Comparison of ENCODE assay signal across 22 cellular contexts in genomic region chr11:112597290-112597689, GRCh38.
DNase-seq lines count a peak whose midpoint lies in the region; FAIRE-seq and TF ChIP-seq lines count a peak whose summit lies in the region.
"Had no signal": no experiment of that assay in that cellular context is flagged by ENCODE, and none has a peak within 500 bp of the region (broad histone marks: within the 10 kb centered on the region; RNA-seq: fewer than 3 reads in every experiment).

No MANE protein-coding gene starts in this region.

- H3K9ac ChIP-seq in mesenchymal stem cell (ENCODE audit: low read length), result no peak overlapping the region
- H3K9ac ChIP-seq: BLaER1, GM23248 had no signal

- H2BK15ac ChIP-seq in mesenchymal stem cell (ENCODE audit: low read depth, poor library complexity, severe bottlenecking), result no peak overlapping the region

- H3K9me3 ChIP-seq in mesenchymal stem cell (ENCODE audit: control insufficient read depth, low read length), result peaks cover 5% of the 10 kb centered on the region
- H3K9me3 ChIP-seq: BLaER1, Caco-2 had no signal

- no peak overlapping the region for H3K23ac ChIP-seq in mesenchymal stem cell (ENCODE audit: low read length in 2 of 2)

- 100% methylated on average over 1 of the region's 2 CpGs for WGBS in mesenchymal stem cell

- peaks cover 0 to 19% (median 4%) of the 10 kb centered on the region in 5 experiments for H3K9me3 Mint-ChIP-seq in brain
- H3K9me3 Mint-ChIP-seq: CD4-positive, CD25-positive, alpha-beta regulatory T cell; CD8-positive, alpha-beta T cell had no signal

- no peaks in the 10 kb centered on the region for H3K36me3 ChIP-seq in mesenchymal stem cell (ENCODE audit: control insufficient read depth in 1 of 2, insufficient read depth in 2 of 2, low read depth in 1 of 2, low read length in 2 of 2)
- H3K36me3 ChIP-seq: BLaER1 had no signal

- FAIRE-seq in GM12892 (lab: Jason Lieb, UNC), result peak; percentile 46
- FAIRE-seq: A204.1, G401.6, GM19239, H1 had no signal

- no peak overlapping the region for H2AK5ac ChIP-seq in mesenchymal stem cell (ENCODE audit: low read length, severe bottlenecking)

- no peak overlapping the region for H3K27ac ChIP-seq in mesenchymal stem cell (ENCODE audit: low read length, poor library complexity, severe bottlenecking)
- H3K27ac ChIP-seq: 22Rv1, BLaER1, C4-2B, GM23248 had no signal

- H3K4ac ChIP-seq in mesenchymal stem cell (ENCODE audit: low read depth in 1 of 2, low read length in 2 of 2), result no peak overlapping the region

- no peak overlapping the region for H2BK120ac ChIP-seq in mesenchymal stem cell (ENCODE audit: low read depth, low read length)

- no peaks in the 10 kb centered on the region for H3K4me1 ChIP-seq in mesenchymal stem cell (ENCODE audit: control insufficient read depth, insufficient read depth, low read depth, low read length)
- H3K4me1 ChIP-seq: BLaER1, Caco-2 had no signal

- no peak for TF ChIP-seq CTCF in brain (conservative IDR thresholded peaks at IDR 0.05)

- H4K91ac ChIP-seq in mesenchymal stem cell (ENCODE audit: low read length), result no peak overlapping the region

- no peak overlapping the region for H4K8ac ChIP-seq in mesenchymal stem cell (ENCODE audit: low read length)

- no peak overlapping the region for H3K4me3 Mint-ChIP-seq in brain
- H3K4me3 Mint-ChIP-seq: B cell; CD4-positive, CD25-positive, alpha-beta regulatory T cell; CD8-positive, alpha-beta T cell had no signal

- H3K36me3 Mint-ChIP-seq in brain, result no peaks in the 10 kb centered on the region
- H3K36me3 Mint-ChIP-seq: CD4-positive, CD25-positive, alpha-beta regulatory T cell; CD8-positive, alpha-beta T cell had no signal

- no peak overlapping the region for H2BK5ac ChIP-seq in mesenchymal stem cell (ENCODE audit: low read depth, low read length, poor library complexity, severe bottlenecking)

- H3K14ac ChIP-seq in mesenchymal stem cell (ENCODE audit: low read length in 2 of 2), result no peak overlapping the region

- no peak for TF ChIP-seq POLR2A in GM12892 (IDR thresholded peaks at IDR 0.05; ENCODE audit: low read depth, low read length)

- no peaks in the 10 kb centered on the region for H3K79me1 ChIP-seq in mesenchymal stem cell (replicated peaks; ENCODE audit: low read length, poor library complexity, severe bottlenecking)

- no peak overlapping the region for H3K4me3 ChIP-seq in mesenchymal stem cell (ENCODE audit: insufficient read depth in 1 of 2, low read depth in 1 of 2, low read length in 2 of 2)
- H3K4me3 ChIP-seq: BLaER1, GM23248 had no signal

- no peaks in the 10 kb centered on the region for H3K27me3 ChIP-seq in mesenchymal stem cell (ENCODE audit: control insufficient read depth in 1 of 2, insufficient read depth in 1 of 2, low read length in 2 of 2)
- H3K27me3 ChIP-seq: BLaER1 had no signal

- no peak overlapping the region for H2BK12ac ChIP-seq in mesenchymal stem cell (ENCODE audit: low read length in 2 of 2)

- DNase-seq in GM12892 (ENCODE audit: insufficient read length), result no peak
- peak; percentile 66 to 77 for DNase-seq in NCI-H526 (lab: John Stamatoyannopoulos, UW)
- no peak for DNase-seq in activated CD8-positive, alpha-beta memory T cell treated with anti-CD3 and anti-CD28 coated beads, Interleukin-2, amount 50 U/mL, for 48 hours
- no peak for DNase-seq in T1000 (lab: John Stamatoyannopoulos, UW)
- DNase-seq in mesenchymal stem cell, result no peak
- DNase-seq: Caco-2; CD4-positive, CD25-positive, alpha-beta regulatory T cell; CD8-positive, alpha-beta T cell; DMS153; DND-41; GM23248; H7; HCEC 1CT had no signal

- H3K27ac Mint-ChIP-seq in brain, result peak overlapping the region in 4 of 5 experiments; percentile 35 to 93 (median 40)
- H3K27ac Mint-ChIP-seq: B cell; CD4-positive, CD25-positive, alpha-beta regulatory T cell; CD8-positive, alpha-beta T cell had no signal

- H3K4me2 ChIP-seq in mesenchymal stem cell (ENCODE audit: low read length, poor library complexity, severe bottlenecking), result no peak overlapping the region
- H3K4me2 ChIP-seq: BLaER1 had no signal

- no peak overlapping the region for H3K18ac ChIP-seq in mesenchymal stem cell (ENCODE audit: low read depth in 1 of 2, low read length in 2 of 2)

- no peak overlapping the region for H2AFZ ChIP-seq in mesenchymal stem cell (ENCODE audit: low read depth, low read length)
- H2AFZ ChIP-seq: GM23248 had no signal

- peaks cover 13% of the 10 kb centered on the region for H3K4me1 Mint-ChIP-seq in brain
- H3K4me1 Mint-ChIP-seq: B cell had no signal

- peaks cover 3% of the 10 kb centered on the region for H3K27me3 Mint-ChIP-seq in brain

Comparison
In these comparisons a context has a peak if more than half of its experiments do, and no peak if none do; other contexts are left out.
1. DNase-seq: peak in NCI-H526 (2 of 2); none in GM12892 (single experiment), activated CD8-positive, alpha-beta memory T cell treated with anti-CD3 and anti-CD28 coated beads, Interleukin-2, amount 50 U/mL, for 48 hours (single experiment), T1000 (single experiment) and mesenchymal stem cell (single experiment).